24 cellular contexts compared by ENCODE assay signal in genomic region chr6:161344640-161345039, GRCh38.
A peak's percentile ranks its signal among the peaks of the same experiment; 100 is the strongest.
DNase-seq lines count a peak whose midpoint lies in the region; ATAC-seq, FAIRE-seq and TF ChIP-seq lines count a peak whose summit lies in the region.
"Had no signal": no experiment of that assay in that cellular context is flagged by ENCODE, and none has a peak within 500 bp of the region (broad histone marks: within the 10 kb centered on the region; RNA-seq: fewer than 3 reads in every experiment).

No MANE protein-coding gene starts in this region.

- H3K27ac ChIP-seq in HepG2 (ENCODE audit: extremely low read length, insufficient read depth, low read length) (no peak overlapping the region), right lobe of liver (no peak overlapping the region), endodermal cell (ENCODE audit: low read depth, low read length) (no peak overlapping the region), mesendoderm (ENCODE audit: low read depth, low read length) (no peak overlapping the region), small intestine (ENCODE audit: low read depth in 1 of 2, low read length in 1 of 2) (no peak overlapping the region), lower lobe of right lung (no peak overlapping the region)
- H3K27ac ChIP-seq: 22Rv1; A549; BLaER1 treated with 17β-estradiol and CSF1 and Interleukin-3, amounts not matched to agents 10 nM and 100 nM; C4-2B had no signal

- H3K27me3 ChIP-seq in HepG2 (ENCODE audit: control insufficient read depth in 1 of 2, insufficient read depth in 2 of 2, low read length in 2 of 2) (0 out of 5 replicates have a peak, but pooled peaks cover 0 to 2% of the 10 kb centered on the region in 2 experiments), right lobe of liver (no peaks in the 10 kb centered on the region), endodermal cell (ENCODE audit: control insufficient read depth, insufficient read depth, low read length, poor library complexity, severe bottlenecking) (no peaks in the 10 kb centered on the region), mesendoderm (ENCODE audit: insufficient read depth, low read length, poor library complexity) (no peaks in the 10 kb centered on the region), small intestine (ENCODE audit: control insufficient read depth in 2 of 2, insufficient read depth in 2 of 2, low read length in 2 of 2) (no peaks in the 10 kb centered on the region), lower lobe of right lung (ENCODE audit: low read depth) (no peaks in the 10 kb centered on the region)
- H3K27me3 ChIP-seq: BLaER1 treated with 17β-estradiol and CSF1 and Interleukin-3, amounts not matched to agents 10 nM and 100 nM had no signal

- H3K36me3 ChIP-seq in HepG2 (replicated peaks in 1 of 2; ENCODE audit: control insufficient read depth in 1 of 2, insufficient read depth in 2 of 2, low read length in 2 of 2) (no peaks in the 10 kb centered on the region), right lobe of liver (no peaks in the 10 kb centered on the region), endodermal cell (ENCODE audit: control insufficient read depth, insufficient read depth, low read length) (no peaks in the 10 kb centered on the region), mesendoderm (ENCODE audit: control insufficient read depth, insufficient read depth, low read length) (no peaks in the 10 kb centered on the region), small intestine (ENCODE audit: control insufficient read depth in 2 of 2, insufficient read depth in 2 of 2, low read length in 2 of 2) (no peaks in the 10 kb centered on the region), lower lobe of right lung (no peaks in the 10 kb centered on the region)
- H3K36me3 ChIP-seq: BLaER1 treated with 17β-estradiol and CSF1 and Interleukin-3, amounts not matched to agents 10 nM and 100 nM had no signal

- no peaks in the 10 kb centered on the region for H3K4me1 ChIP-seq in HepG2 (ENCODE audit: insufficient read depth, low read length)
- H3K4me1 ChIP-seq in right lobe of liver, result no peaks in the 10 kb centered on the region
- H3K4me1 ChIP-seq in endodermal cell (ENCODE audit: control insufficient read depth, insufficient read depth, low read length), result peaks cover 7% of the 10 kb centered on the region
- no peaks in the 10 kb centered on the region for H3K4me1 ChIP-seq in mesendoderm (ENCODE audit: control insufficient read depth, low read depth, low read length)
- H3K4me1 ChIP-seq in small intestine (ENCODE audit: control insufficient read depth in 2 of 2, insufficient read depth in 1 of 2, low read depth in 1 of 2, low read length in 1 of 2), result no peaks in the 10 kb centered on the region
- no peaks in the 10 kb centered on the region for H3K4me1 ChIP-seq in lower lobe of right lung
- H3K4me1 ChIP-seq: A549; BLaER1 treated with 17β-estradiol and CSF1 and Interleukin-3, amounts not matched to agents 10 nM and 100 nM had no signal

- no peak overlapping the region for H2BK5ac ChIP-seq in mesendoderm (ENCODE audit: low read length)

- intact Hi-C loops in HepG2 (cut with micrococcal nuclease; ENCODE audit: unreplicated experiment), result no loop called here
- intact Hi-C loops in right lobe of liver (cut with DNase I), result no loop called here
- intact Hi-C loops in lower lobe of right lung (cut with DNase I), result no loop called here

- H3K79me2 ChIP-seq in HepG2 (ENCODE audit: insufficient read depth, low read length), result no peaks in the 10 kb centered on the region
- H3K79me2 ChIP-seq in mesendoderm (ENCODE audit: control insufficient read depth, insufficient read depth, low read length), result no peaks in the 10 kb centered on the region

- H3K4me2 ChIP-seq in HepG2 (ENCODE audit: low read depth, low read length) (no peak overlapping the region), mesendoderm (ENCODE audit: low read length) (no peak overlapping the region)
- H3K4me2 ChIP-seq: A549; BLaER1 treated with 17β-estradiol and CSF1 and Interleukin-3, amounts not matched to agents 10 nM and 100 nM had no signal

- H3K4me1 Mint-ChIP-seq in endodermal cell, result peaks cover 16% of the 10 kb centered on the region
- H3K4me1 Mint-ChIP-seq: B cell; CD4-positive, alpha-beta memory T cell; CD8-positive, alpha-beta memory T cell had no signal

- H3K9ac ChIP-seq in HepG2 (ENCODE audit: insufficient read depth, low read depth, low read length), result no peak overlapping the region
- H3K9ac ChIP-seq in endodermal cell (ENCODE audit: extremely low read depth, low read length, poor library complexity, severe bottlenecking), result no peak overlapping the region
- no peak overlapping the region for H3K9ac ChIP-seq in mesendoderm (ENCODE audit: low read length)
- H3K9ac ChIP-seq: BLaER1 treated with 17β-estradiol and CSF1 and Interleukin-3, amounts not matched to agents 10 nM and 100 nM had no signal

- no peak overlapping the region for H3K4ac ChIP-seq in mesendoderm (ENCODE audit: low read depth, low read length)

- H3K27me3 Mint-ChIP-seq in endodermal cell (ENCODE audit: insufficient read depth), result no peaks in the 10 kb centered on the region
- H3K27me3 Mint-ChIP-seq: B cell had no signal

- H3K9me3 ChIP-seq in HepG2 (ENCODE audit: low read length), result no peaks in the 10 kb centered on the region
- H3K9me3 ChIP-seq in right lobe of liver, result no peaks in the 10 kb centered on the region
- no peaks in the 10 kb centered on the region for H3K9me3 ChIP-seq in endodermal cell (ENCODE audit: control insufficient read depth, low read length)
- H3K9me3 ChIP-seq in small intestine (ENCODE audit: control insufficient read depth, low read depth), result no peaks in the 10 kb centered on the region
- H3K9me3 ChIP-seq in lower lobe of right lung, result no peaks in the 10 kb centered on the region
- H3K9me3 ChIP-seq: A549; BLaER1 treated with 17β-estradiol and CSF1 and Interleukin-3, amounts not matched to agents 10 nM and 100 nM had no signal

- H3K18ac ChIP-seq in mesendoderm (ENCODE audit: low read length), result no peak overlapping the region

- ATAC-seq in HepG2 (peak; percentile 43; the same call in 2 of the 3 replicates), right lobe of liver (no peak), GM18870 (IDR thresholded peaks at IDR 0.05; ENCODE audit: unreplicated experiment) (no peak), lower lobe of right lung (no peak)
- ATAC-seq: A549 had no signal

- CTCF ChIA-PET in HepG2 (lab: Yijun Ruan, JAX; ENCODE audit: low intra/inter-chr PET ratio, low total read pairs), result no interaction called here

- no peak overlapping the region for H4K8ac ChIP-seq in mesendoderm (ENCODE audit: low read depth, low read length)

- no peak overlapping the region for H4K5ac ChIP-seq in mesendoderm (ENCODE audit: low read length)

- no peak overlapping the region for H2AFZ ChIP-seq in HepG2 (ENCODE audit: low read length)

- no peaks in the 10 kb centered on the region for H3K36me3 Mint-ChIP-seq in endodermal cell (ENCODE audit: low read depth)
- H3K36me3 Mint-ChIP-seq: CD4-positive, alpha-beta memory T cell; CD8-positive, alpha-beta memory T cell had no signal

- no peak overlapping the region for H3K56ac ChIP-seq in mesendoderm (ENCODE audit: low read length)

- no peaks in the 10 kb centered on the region for H4K20me1 ChIP-seq in HepG2 (ENCODE audit: insufficient read depth, low read length)
- H4K20me1 ChIP-seq: BLaER1 treated with 17β-estradiol and CSF1 and Interleukin-3, amounts not matched to agents 10 nM and 100 nM had no signal

- no TSS peak for BruUV-seq in HepG2 (replicated peaks; lab: Mats Ljungman, UMichigan)

- no peak overlapping the region for H2BK15ac ChIP-seq in mesendoderm (replicated peaks; ENCODE audit: low read depth)

- FAIRE-seq in HepG2 (lab: Jason Lieb, UNC) (no peak), small intestine (lab: Jason Lieb, UNC) (no peak)
- FAIRE-seq: A549, D721Med, G401.6, GM12891, GM19239 had no signal

- no peak overlapping the region for H3K27ac Mint-ChIP-seq in endodermal cell
- H3K27ac Mint-ChIP-seq: B cell; CD4-positive, alpha-beta memory T cell; CD8-positive, alpha-beta memory T cell had no signal

- TF ChIP-seq CTCF in HepG2 (CRISPR knock-in tag; IDR thresholded peaks at IDR 0.05) (no peak), right lobe of liver (IDR thresholded peaks at IDR 0.05) (no peak), endodermal cell (conservative IDR thresholded peaks at IDR 0.05) (no peak), lower lobe of right lung (IDR thresholded peaks at IDR 0.05) (no peak)

- POLR2A ChIA-PET in HepG2 (lab: Yijun Ruan, JAX), result no interaction called here

- 10% methylated on average over 3 of the region's 3 CpGs for WGBS in HepG2 (ENCODE audit: low lambda C conversion rate)
- WGBS in right lobe of liver (ENCODE audit: insufficient coverage, low coverage, low lambda C conversion rate, missing lambda C conversion rate), result 36% methylated on average over 2 of the region's 3 CpGs
- 85 to 100% methylated on average over 1 to 3 of the region's 3 CpGs for WGBS in endodermal cell (ENCODE audit: insufficient coverage in 1 of 2, insufficient read length in 1 of 2), 2 experiments
- no CpG with 5 or more reads among the region's 3 CpGs for whole genome bisulfite sequencing in mesendoderm (ENCODE audit: extremely low coverage, insufficient coverage, low lambda C conversion rate)
- 15 to 60% (median 27%) methylated on average over 3 of the region's 3 CpGs for WGBS in small intestine, 3 donors

- no peak for TF ChIP-seq RAD21 in HepG2 (CRISPR knock-in tag; IDR thresholded peaks at IDR 0.05)

- no peak overlapping the region for H2AK5ac ChIP-seq in mesendoderm (ENCODE audit: low read length)

- in situ Hi-C loops in HepG2 (cut with HindIII; ENCODE audit: extremely low pct_ligation_motif_present, low pct_unique_long_range_greater_than_20kb), result no loop called here

- H3K4me3 ChIP-seq in HepG2 (replicated peaks in 1 of 3; ENCODE audit: insufficient read depth in 1 of 3, low read depth in 2 of 3, low read length in 3 of 3), result no peak overlapping the region
- H3K4me3 ChIP-seq in right lobe of liver, result no peak overlapping the region
- H3K4me3 ChIP-seq in endodermal cell (ENCODE audit: low read length), result peak overlapping the region; percentile 47
- no peak overlapping the region for H3K4me3 ChIP-seq in mesendoderm (ENCODE audit: low read length)
- no peak overlapping the region for H3K4me3 ChIP-seq in small intestine (ENCODE audit: low read depth in 1 of 2, low read length in 2 of 2)
- no peak overlapping the region for H3K4me3 ChIP-seq in lower lobe of right lung
- H3K4me3 ChIP-seq: A549; BLaER1 treated with 17β-estradiol and CSF1 and Interleukin-3, amounts not matched to agents 10 nM and 100 nM had no signal

- no peak for TF ChIP-seq POLR2A in HepG2 (IDR thresholded peaks at IDR 0.05; ENCODE audit: insufficient read depth in 1 of 2, low read depth in 2 of 2, low read length in 2 of 2)
- TF ChIP-seq POLR2A in right lobe of liver (IDR thresholded peaks at IDR 0.05), result no peak

- no peaks in the 10 kb centered on the region for H3K79me1 ChIP-seq in mesendoderm (ENCODE audit: low read length)

- peaks cover 4% of the 10 kb centered on the region for H3K9me3 Mint-ChIP-seq in endodermal cell
- H3K9me3 Mint-ChIP-seq: CD8-positive, alpha-beta memory T cell had no signal

- DNase-seq in HepG2 (ENCODE audit: low spot score) (no peak), right lobe of liver (no peak), endodermal cell (no peak), mesendoderm (peak; percentile 40), small intestine (peak; percentile 91), lower lobe of right lung (no peak), NCI-H2107 treated with DMSO at 0.1 percent for 48 hours (lab: John Stamatoyannopoulos, UW; ENCODE audit: unreplicated experiment) (no peak)
- DNase-seq: AML-193; Calu3; CD4-positive, alpha-beta memory T cell; CD8-positive, alpha-beta memory T cell; COR-L47; DMS79 treated with DMSO at 0.1 percent for 48 hours; GF-D8 had no signal

- no peak overlapping the region for H3K23ac ChIP-seq in mesendoderm (ENCODE audit: low read length)

- no peak overlapping the region for H3K4me3 Mint-ChIP-seq in endodermal cell
- H3K4me3 Mint-ChIP-seq: B cell; CD4-positive, alpha-beta memory T cell; CD8-positive, alpha-beta memory T cell had no signal

- no peak overlapping the region for H2BK120ac ChIP-seq in mesendoderm (ENCODE audit: low read depth, low read length)

- TF ChIP-seq EP300 in HepG2 (IDR thresholded peaks at IDR 0.05; ENCODE audit: low read depth in 2 of 2, low read length in 2 of 2) (no peak), HepG2 (CRISPR knock-in tag; IDR thresholded peaks at IDR 0.05; ENCODE audit: borderline replicate concordance) (no peak)

Comparison
In these comparisons a context has a peak if more than half of its experiments do, and no peak if none do; other contexts are left out.
1. DNase-seq: peak in mesendoderm (single experiment) and small intestine (single experiment); none in HepG2 (single experiment), right lobe of liver (0 of 3), endodermal cell (single experiment), lower lobe of right lung (single experiment) and NCI-H2107 treated with DMSO at 0.1 percent for 48 hours (single experiment).